ENCODE assay signal across 13 cellular contexts in the genomic region with DNA sequence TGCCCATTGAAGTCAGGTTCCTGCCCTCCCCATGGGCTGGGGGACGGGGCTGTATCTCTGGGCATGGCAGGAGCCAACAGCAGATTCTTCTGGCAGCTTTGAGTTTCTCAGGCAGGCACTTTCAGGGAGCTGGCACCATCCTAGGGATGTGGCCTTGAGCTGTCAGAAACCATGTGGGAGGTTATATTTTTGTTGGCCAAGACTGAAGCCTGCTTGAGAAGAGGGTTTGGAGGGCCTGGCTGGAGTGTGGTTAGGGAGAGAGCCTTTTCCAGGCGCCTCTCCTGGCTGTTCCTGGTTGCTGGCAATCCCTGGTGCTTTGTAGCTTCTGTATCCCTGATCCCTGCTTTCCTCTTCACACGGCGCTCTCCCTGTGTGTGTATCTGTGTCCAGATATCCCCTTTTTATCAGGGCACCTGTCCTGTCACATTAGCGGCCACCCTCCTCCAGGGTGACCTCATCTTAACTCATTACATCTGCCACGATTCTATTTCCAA. TPM values are rescaled to one million over a fixed set of nuclear protein-coding genes. Genes with fewer than 3 reads are reported as not detected.
A peak's percentile ranks its signal among the peaks of the same experiment; 100 is the strongest.
DNase-seq lines count a peak whose midpoint lies in the region; ATAC-seq and TF ChIP-seq lines count a peak whose summit lies in the region.
"Had no signal": no experiment of that assay in that cellular context is flagged by ENCODE, and none has a peak within 500 bp of the region (broad histone marks: within the 10 kb centered on the region; RNA-seq: fewer than 3 reads in every experiment).

No MANE protein-coding gene starts in this region.

- no peaks in the 10 kb centered on the region for H3K27me3 ChIP-seq in right atrium auricular region
- no peaks in the 10 kb centered on the region for H3K27me3 ChIP-seq in upper lobe of right lung
- no peaks in the 10 kb centered on the region for H3K27me3 ChIP-seq in mesendoderm (ENCODE audit: insufficient read depth, low read length, poor library complexity)

- H3K4me3 Mint-ChIP-seq in nephron: no peak overlapping the region
- H3K4me3 Mint-ChIP-seq: activated T-cell treated with anti-CD3 and anti-CD28 coated beads, Interleukin-2, amount 50 U/mL, for 24 hours; GM23338 had no signal

- peaks cover 3% of the 10 kb centered on the region for H3K27me3 Mint-ChIP-seq in nephron (ENCODE audit: low read depth)

- H2BK15ac ChIP-seq in mesendoderm (replicated peaks; ENCODE audit: low read depth): no peak overlapping the region

- H3K4ac ChIP-seq in mesendoderm (ENCODE audit: low read depth, low read length): no peak overlapping the region

- H3K27ac Mint-ChIP-seq in nephron: peak overlapping the region; percentile 62 to 89 (median 67)
- H3K27ac Mint-ChIP-seq: activated T-cell treated with anti-CD3 and anti-CD28 coated beads, Interleukin-2, amount 50 U/mL, for 24 hours; GM23338 had no signal

- no peak overlapping the region for H3K4me3 ChIP-seq in right atrium auricular region
- no peak overlapping the region for H3K4me3 ChIP-seq in upper lobe of right lung
- H3K4me3 ChIP-seq in mesendoderm (ENCODE audit: low read length): no peak overlapping the region
- H3K4me3 ChIP-seq: GM23338 had no signal

- H3K18ac ChIP-seq in mesendoderm (ENCODE audit: low read length): no peak overlapping the region

- H3K36me3 Mint-ChIP-seq in nephron (ENCODE audit: low read depth): no peaks in the 10 kb centered on the region

- no peak overlapping the region for H4K8ac ChIP-seq in mesendoderm (ENCODE audit: low read depth, low read length)

- ATAC-seq in upper lobe of right lung: peak; percentile 44
- no peak for ATAC-seq in HG02973 (IDR thresholded peaks at IDR 0.05; ENCODE audit: unreplicated experiment)
- no peak for ATAC-seq in HG02798 (IDR thresholded peaks at IDR 0.05; ENCODE audit: poor library complexity, unreplicated experiment)
- ATAC-seq: GM23338 had no signal

- no peaks in the 10 kb centered on the region for H3K9me3 Mint-ChIP-seq in nephron
- H3K9me3 Mint-ChIP-seq: activated T-cell treated with anti-CD3 and anti-CD28 coated beads, Interleukin-2, amount 50 U/mL, for 24 hours; GM23338 had no signal

- no peak overlapping the region for H3K23ac ChIP-seq in mesendoderm (ENCODE audit: low read length)

- H3K4me1 Mint-ChIP-seq in nephron: peaks cover 59% of the 10 kb centered on the region

- no peak overlapping the region for H3K9ac ChIP-seq in mesendoderm (ENCODE audit: low read length)

- intact Hi-C loops in cardiac septum (cut with DNase I): no loop called here
- intact Hi-C loops in upper lobe of right lung (cut with DNase I): no loop called here

- WGBS in mesendoderm (ENCODE audit: extremely low coverage, insufficient coverage, low lambda C conversion rate): no CpG with 5 or more reads among the region's 6 CpGs

- no peaks in the 10 kb centered on the region for H3K9me3 ChIP-seq in right atrium auricular region
- H3K9me3 ChIP-seq in upper lobe of right lung: no peaks in the 10 kb centered on the region
- H3K9me3 ChIP-seq: Caco-2 had no signal

- no peaks in the 10 kb centered on the region for H3K79me1 ChIP-seq in mesendoderm (ENCODE audit: low read length)

- H4K5ac ChIP-seq in mesendoderm (ENCODE audit: low read length): no peak overlapping the region

- H2AK5ac ChIP-seq in mesendoderm (ENCODE audit: low read length): no peak overlapping the region

- H3K4me2 ChIP-seq in mesendoderm (ENCODE audit: low read length): no peak overlapping the region
- H3K4me2 ChIP-seq: GM23338 had no signal

- no peaks in the 10 kb centered on the region for H3K36me3 ChIP-seq in right atrium auricular region
- H3K36me3 ChIP-seq in upper lobe of right lung: no peaks in the 10 kb centered on the region
- no peaks in the 10 kb centered on the region for H3K36me3 ChIP-seq in mesendoderm (ENCODE audit: control insufficient read depth, insufficient read depth, low read length)

- H2BK5ac ChIP-seq in mesendoderm (ENCODE audit: low read length): no peak overlapping the region

- peaks cover 0 to 14% of the 10 kb centered on the region in 2 donors for H3K4me1 ChIP-seq in right atrium auricular region
- H3K4me1 ChIP-seq in upper lobe of right lung: no peaks in the 10 kb centered on the region
- H3K4me1 ChIP-seq in mesendoderm (ENCODE audit: control insufficient read depth, low read depth, low read length): no peaks in the 10 kb centered on the region

- DNase-seq in cardiac septum (ENCODE audit: low spot score) (peak; percentile 63), right atrium auricular region (ENCODE audit: low spot score) (no peak), dedifferentiated amniotic fluid mesenchymal stem cell (ENCODE audit: extremely low spot score) (peak; percentile 24), upper lobe of right lung (peak; percentile 52), mesendoderm (no peak)
- DNase-seq: activated T-cell treated with anti-CD3 and anti-CD28 coated beads, Interleukin-2, amount 50 U/mL, for 24 hours; NCI-H1105 treated with DMSO at 0.1 percent for 48 hours; NCI-H524 had no signal

- H3K27ac ChIP-seq in right atrium auricular region: no peak overlapping the region
- H3K27ac ChIP-seq in upper lobe of right lung: no peak overlapping the region
- H3K27ac ChIP-seq in mesendoderm (ENCODE audit: low read depth, low read length): no peak overlapping the region

- no peak overlapping the region for H3K56ac ChIP-seq in mesendoderm (ENCODE audit: low read length)

- no peak overlapping the region for H2BK120ac ChIP-seq in mesendoderm (ENCODE audit: low read depth, low read length)

- H3K79me2 ChIP-seq in mesendoderm (ENCODE audit: control insufficient read depth, insufficient read depth, low read length): no peaks in the 10 kb centered on the region

- TF ChIP-seq CTCF in right atrium auricular region (IDR thresholded peaks at IDR 0.05) (no peak), nephron (IDR thresholded peaks at IDR 0.05; ENCODE audit: unreplicated experiment in 3 of 3) (no peak), upper lobe of right lung (IDR thresholded peaks at IDR 0.05) (no peak)

RNA-seq across cellular contexts. Expression of gene SORCS2, which starts 30.6 kb away (rescaled TPM):
- total RNA-seq in cardiac septum (6.9 TPM), right atrium auricular region (1 to 10 TPM; 1.5 to 1.7 TPM), upper lobe of right lung (7.2 TPM)
- 0.27 TPM for polyA plus RNA-seq in mesendoderm (2013, experiment 1 of 2)
- 0.34 TPM for polyA plus RNA-seq in mesendoderm (2013, experiment 2 of 2)

Comparison
In these comparisons a context has a peak if more than half of its experiments do, and no peak if none do; other contexts are left out.
1. DNase-seq: peak in cardiac septum (single experiment), dedifferentiated amniotic fluid mesenchymal stem cell (single experiment) and upper lobe of right lung (single experiment); none in right atrium auricular region (single experiment) and mesendoderm (single experiment).